In the genomic region with DNA sequence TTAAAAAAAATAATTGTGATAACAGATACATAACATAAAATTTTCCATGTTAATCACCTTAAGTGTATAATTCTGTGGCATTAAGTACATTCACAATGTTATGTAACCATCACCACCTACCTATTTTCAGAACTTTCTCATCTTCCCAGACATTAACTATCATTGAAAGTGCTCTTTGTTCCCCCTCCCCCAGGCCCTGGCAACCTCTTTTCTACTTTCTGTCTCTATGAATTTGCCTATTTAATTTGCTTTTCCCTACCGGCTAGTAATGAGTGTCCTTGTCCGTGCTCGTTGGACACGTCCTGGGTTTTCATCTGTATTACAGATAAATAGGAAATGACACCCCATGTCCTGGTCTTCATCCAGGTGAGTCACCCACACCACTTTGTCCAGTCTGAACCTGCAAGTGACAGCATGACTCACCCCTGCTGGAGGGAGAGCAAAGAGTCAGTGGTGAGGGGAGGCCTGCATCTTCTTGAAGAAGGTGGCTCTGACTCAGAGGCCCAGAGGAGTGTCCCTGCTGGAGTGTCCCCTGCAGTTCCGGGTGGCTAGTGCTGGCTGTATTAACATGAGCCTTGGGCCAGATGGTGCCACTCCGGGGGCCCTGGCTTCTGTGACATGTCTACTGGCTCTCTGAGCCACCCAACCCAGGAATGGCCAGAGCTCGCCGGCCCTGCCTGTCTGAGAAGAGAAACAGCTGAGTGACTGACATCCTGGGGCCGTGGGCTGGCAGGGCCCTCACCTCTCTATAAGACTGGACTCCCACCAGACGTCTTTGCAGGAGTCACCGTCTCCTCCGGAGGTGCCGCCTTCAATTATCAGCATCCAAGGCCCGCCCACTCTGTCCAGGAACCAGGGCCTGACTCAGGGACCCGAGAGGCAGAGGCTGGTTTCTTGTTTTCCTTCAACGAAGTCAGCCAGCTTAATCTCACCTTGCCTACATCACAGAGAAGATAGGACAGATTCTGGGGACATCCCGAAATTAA, we compare ENCODE assay signal across 17 cellular contexts.
A peak's percentile ranks its signal among the peaks of the same experiment; 100 is the strongest.
DNase-seq lines count a peak whose midpoint lies in the region; ATAC-seq, FAIRE-seq and TF ChIP-seq lines count a peak whose summit lies in the region.
"Had no signal": no experiment of that assay in that cellular context is flagged by ENCODE, and none has a peak within 500 bp of the region (broad histone marks: within the 10 kb centered on the region; RNA-seq: fewer than 3 reads in every experiment).

No MANE protein-coding gene starts in this region.

- no peak for ATAC-seq in aorta (ENCODE audit: low FRiP score)

- H2AFZ ChIP-seq in keratinocyte (ENCODE audit: control insufficient read depth, low read length) = no peak overlapping the region

- no peaks in the 10 kb centered on the region for H3K79me2 ChIP-seq in keratinocyte (ENCODE audit: control insufficient read depth, insufficient read depth, low read length)

- peak overlapping the region; percentile 41 for H3K4me2 ChIP-seq in keratinocyte (ENCODE audit: control insufficient read depth, extremely low read depth, insufficient read depth, low read depth, low read length)

- H3K9ac ChIP-seq in keratinocyte (ENCODE audit: control insufficient read depth, extremely low read depth, insufficient read depth, low read length) = no peak overlapping the region

- H3K27ac ChIP-seq in keratinocyte (ENCODE audit: control insufficient read depth, insufficient read depth, low read length) = no peak overlapping the region
- H3K27ac ChIP-seq in aorta (ENCODE audit: low read depth in 1 of 2, low read length in 2 of 2) = no peak overlapping the region
- H3K27ac ChIP-seq: sigmoid colon, vagina had no signal

- TF ChIP-seq CTCF in keratinocyte (optimal IDR thresholded peaks at IDR 0.05 in 1 of 3, IDR thresholded peaks at IDR 0.05 in 1 of 3, conservative IDR thresholded peaks at IDR 0.05 in 1 of 3; ENCODE audit: extremely low read depth in 1 of 3, insufficient read depth in 2 of 3, low read length in 3 of 3) = no peak

- H3K27me3 ChIP-seq in keratinocyte (ENCODE audit: control insufficient read depth, extremely low read depth, insufficient read depth, low read length) = no peaks in the 10 kb centered on the region
- no peaks in the 10 kb centered on the region for H3K27me3 ChIP-seq in aorta (ENCODE audit: control insufficient read depth in 1 of 2, insufficient read depth in 2 of 2, low read length in 1 of 2)
- H3K27me3 ChIP-seq: sigmoid colon, vagina had no signal

- WGBS in aorta, 2 donors = 76 to 79% methylated on average over 17 of the region's 17 CpGs

- H3K4me1 ChIP-seq in keratinocyte (ENCODE audit: control insufficient read depth, extremely low read depth, insufficient read depth, low read length) (no peaks in the 10 kb centered on the region), aorta (ENCODE audit: control insufficient read depth in 1 of 2, insufficient read depth in 2 of 2, low read length in 2 of 2) (no peaks in the 10 kb centered on the region)
- H3K4me1 ChIP-seq: vagina had no signal

- dilution Hi-C loops in keratinocyte (cut with MboI; ENCODE audit: extremely low pct_ligation_motif_present, low sequenced_read_pairs) = no loop called here

- FAIRE-seq in keratinocyte (lab: Jason Lieb, UNC) = no peak
- FAIRE-seq: A204.1, GM18507 had no signal

- H3K4me3 ChIP-seq in keratinocyte (ENCODE audit: control insufficient read depth in 2 of 3, extremely low read depth in 1 of 3, insufficient read depth in 2 of 3, low read depth in 1 of 3, low read length in 3 of 3) (no peak overlapping the region), aorta (ENCODE audit: low read length in 2 of 2) (no peak overlapping the region)
- H3K4me3 ChIP-seq: sigmoid colon, vagina had no signal

- H3K36me3 ChIP-seq in keratinocyte (ENCODE audit: control insufficient read depth in 2 of 2, extremely low read depth in 1 of 2, insufficient read depth in 2 of 2, low read length in 2 of 2) (no peaks in the 10 kb centered on the region), aorta (ENCODE audit: control insufficient read depth in 1 of 2, insufficient read depth in 2 of 2, low read length in 1 of 2) (no peaks in the 10 kb centered on the region)
- H3K36me3 ChIP-seq: sigmoid colon, vagina had no signal

- no peaks in the 10 kb centered on the region for H4K20me1 ChIP-seq in keratinocyte (ENCODE audit: control insufficient read depth, extremely low read depth, insufficient read depth, low read length)

- no peaks in the 10 kb centered on the region for H3K9me3 ChIP-seq in keratinocyte (ENCODE audit: control insufficient read depth, low read depth, low read length)
- no peaks in the 10 kb centered on the region for H3K9me3 ChIP-seq in aorta (ENCODE audit: control insufficient read depth, low read length)
- H3K9me3 ChIP-seq: sigmoid colon, vagina had no signal

- no peaks in the 10 kb centered on the region for H3K9me1 ChIP-seq in keratinocyte (ENCODE audit: control insufficient read depth, extremely low read depth, insufficient read depth, low read length)

- DNase-seq in NK-92 treated with Interleukin-12 subunit alpha and Interleukin-12 subunit beta, amount 100 ng/mL, for 24 hours (lab: John Stamatoyannopoulos, UW) = peak; percentile 8
- DNase-seq in NK-92 (lab: John Stamatoyannopoulos, UW; ENCODE audit: unreplicated experiment) (no peak), astrocyte of the hippocampus (ENCODE audit: low read depth, low spot score) (peak; percentile 45), keratinocyte (ENCODE audit: low read depth, low spot score) (peak; percentile 11), ureter (ENCODE audit: low spot score) (peak; percentile 79), cerebellar cortex (ENCODE audit: low spot score) (no peak), aorta (no peak), NCI-H510A (lab: John Stamatoyannopoulos, UW) (no peak)
- DNase-seq: activated CD4-positive, alpha-beta T cell treated with anti-CD3 and anti-CD28 coated beads, Interleukin-2, amount 50 U/mL, for 1 hour; activated T-cell treated with anti-CD3 and anti-CD28 coated beads, Interleukin-2, amount 50 U/mL, for 24 hours; IMR-90; RPMI8226; sigmoid colon; stimulated activated naive CD4-positive, alpha-beta T cell had no signal

- intact Hi-C loops in aorta (cut with DNase I) = no loop called here

Comparison
In these comparisons a context has a peak if more than half of its experiments do, and no peak if none do; other contexts are left out.
1. DNase-seq: peak in NK-92 treated with Interleukin-12 subunit alpha and Interleukin-12 subunit beta, amount 100 ng/mL, for 24 hours (single experiment), astrocyte of the hippocampus (single experiment), keratinocyte (single experiment) and ureter (single experiment); none in NK-92 (single experiment), cerebellar cortex (single experiment), aorta (0 of 2) and NCI-H510A (single experiment).